ENCODE assay signal across 8 cellular contexts in the genomic region with DNA sequence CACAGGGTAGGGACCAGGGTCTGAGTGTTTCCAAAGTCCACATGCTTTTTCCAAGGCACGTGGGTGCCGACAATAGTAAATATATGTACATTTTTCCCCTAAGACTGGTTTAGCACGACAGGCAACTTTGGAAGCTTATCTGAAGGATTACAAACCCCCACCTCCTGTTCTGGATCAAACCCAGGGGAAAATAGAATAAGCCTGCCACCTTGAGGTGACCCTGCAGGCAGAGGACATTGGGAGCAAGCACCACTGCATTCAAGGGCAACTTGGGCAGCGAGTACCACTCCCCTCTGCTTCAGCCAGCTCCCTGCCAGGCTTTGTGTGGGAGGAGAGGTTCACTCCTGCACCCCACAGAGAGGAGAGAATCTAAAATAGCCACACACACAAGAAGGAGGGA. TPM values are rescaled to one million over a fixed set of nuclear protein-coding genes. Genes with fewer than 3 reads are reported as not detected.
DNase-seq lines count a peak whose midpoint lies in the region; ATAC-seq, FAIRE-seq and TF ChIP-seq lines count a peak whose summit lies in the region.

No MANE protein-coding gene starts in this region.

- no peak for TF ChIP-seq CTCF in WTC11 (IDR thresholded peaks at IDR 0.05)
- TF ChIP-seq CTCF in kidney (IDR thresholded peaks at IDR 0.05; ENCODE audit: borderline replicate concordance, extremely low read depth, insufficient read depth), result peak; percentile 35
- peak in 1 of 3 experiments; percentile 28 for TF ChIP-seq CTCF in esophagus muscularis mucosa (IDR thresholded peaks at IDR 0.05)
- no peak for TF ChIP-seq CTCF in ovary (IDR thresholded peaks at IDR 0.05)
- TF ChIP-seq CTCF in gastroesophageal sphincter (IDR thresholded peaks at IDR 0.05), result peak in 1 of 4 experiments; percentile 45

- H3K27ac ChIP-seq in kidney (ENCODE audit: low read depth in 2 of 2, low read length in 2 of 2), result no peak overlapping the region
- no peak overlapping the region for H3K27ac ChIP-seq in esophagus muscularis mucosa (replicated peaks in 1 of 4)
- H3K27ac ChIP-seq in ovary, result no peak overlapping the region
- no peak overlapping the region for H3K27ac ChIP-seq in gastroesophageal sphincter

- DNase-seq in G401 (ENCODE audit: low spot score), result peak; percentile 63
- DNase-seq in NCI-H1092 (lab: John Stamatoyannopoulos, UW), result peak; percentile 9
- peak; percentile 48 for DNase-seq in WTC11 (ENCODE audit: low spot score)
- no peak for DNase-seq in kidney
- no peak for DNase-seq in esophagus muscularis mucosa (ENCODE audit: extremely low spot score)
- no peak for DNase-seq in ovary
- no peak for DNase-seq in GOT3 (lab: John Stamatoyannopoulos, UW)

- no peaks in the 10 kb centered on the region for H3K27me3 ChIP-seq in esophagus muscularis mucosa
- no peaks in the 10 kb centered on the region for H3K27me3 ChIP-seq in ovary
- H3K27me3 ChIP-seq in gastroesophageal sphincter, result no peaks in the 10 kb centered on the region

- no peaks in the 10 kb centered on the region for H3K4me1 ChIP-seq in kidney (ENCODE audit: control insufficient read depth in 1 of 2, insufficient read depth in 1 of 2, low read depth in 1 of 2, low read length in 2 of 2)
- H3K4me1 ChIP-seq in esophagus muscularis mucosa, result peaks cover 0 to 30% (median 0%) of the 10 kb centered on the region in 4 donors
- H3K4me1 ChIP-seq in ovary (ENCODE audit: insufficient read depth), result no peaks in the 10 kb centered on the region
- H3K4me1 ChIP-seq in gastroesophageal sphincter, result peaks cover 0 to 13% (median 0%) of the 10 kb centered on the region in 3 donors

- TF ChIP-seq POLR2A in esophagus muscularis mucosa (IDR thresholded peaks at IDR 0.05; ENCODE audit: low read depth) (no peak), ovary (IDR thresholded peaks at IDR 0.05) (no peak), gastroesophageal sphincter (IDR thresholded peaks at IDR 0.05) (no peak)

- no peak overlapping the region for H3K27ac Mint-ChIP-seq in WTC11

- H3K9ac ChIP-seq in kidney (ENCODE audit: low read length in 2 of 2), result no peak overlapping the region

- FAIRE-seq in kidney (lab: Jason Lieb, UNC), result no peak

- no peaks in the 10 kb centered on the region for H3K27me3 Mint-ChIP-seq in WTC11 (ENCODE audit: low read depth)

- H3K36me3 Mint-ChIP-seq in WTC11, result no peaks in the 10 kb centered on the region

- in situ Hi-C loops in G401 (cut with HindIII; ENCODE audit: low sequenced_read_pairs), result no loop called here

- H3K4me3 ChIP-seq in kidney (ENCODE audit: low read length in 2 of 2) (no peak overlapping the region), esophagus muscularis mucosa (no peak overlapping the region), ovary (no peak overlapping the region), gastroesophageal sphincter (no peak overlapping the region)

- ATAC-seq in WTC11 (peak; percentile 94), gastroesophageal sphincter (no peak)

- intact Hi-C loops in kidney (cut with DNase I) (no loop called here), esophagus muscularis mucosa (cut with DNase I) (no loop called here), ovary (cut with DNase I) (no loop called here)

- 64% methylated on average over 4 of the region's 4 CpGs for WGBS in esophagus muscularis mucosa
- 14 to 25% (median 18%) methylated on average over 4 of the region's 4 CpGs for WGBS in ovary, 3 donors
- 39 to 78% methylated on average over 3 of the region's 4 CpGs for WGBS in gastroesophageal sphincter (ENCODE audit: low coverage in 1 of 2), 2 donors

- H3K4me1 Mint-ChIP-seq in WTC11, result 0 out of 2 replicates have a peak, but pooled peaks cover 3% of the 10 kb centered on the region

- H3K9me3 ChIP-seq in kidney (ENCODE audit: control insufficient read depth in 1 of 2, low read length in 2 of 2) (no peaks in the 10 kb centered on the region), esophagus muscularis mucosa (no peaks in the 10 kb centered on the region), ovary (no peaks in the 10 kb centered on the region), gastroesophageal sphincter (no peaks in the 10 kb centered on the region)

- POLR2A ChIA-PET in WTC11 (lab: Charles Lee), result no interaction called here

- CTCF ChIA-PET in WTC11 (lab: Charles Lee), result interaction anchor here (0.6 to 3.5 kb wide), 23 partner anchors 9 to 385 kb away, joined by 3 to 22 read pairs (median 6); partner anchors contain the start of gene MGLL

- H3K36me3 ChIP-seq in kidney (ENCODE audit: control insufficient read depth in 1 of 2, insufficient read depth in 2 of 2, low read length in 2 of 2), result no peaks in the 10 kb centered on the region
- no peaks in the 10 kb centered on the region for H3K36me3 ChIP-seq in esophagus muscularis mucosa
- H3K36me3 ChIP-seq in ovary, result no peaks in the 10 kb centered on the region
- H3K36me3 ChIP-seq in gastroesophageal sphincter, result no peaks in the 10 kb centered on the region

- TF ChIP-seq EP300 in esophagus muscularis mucosa (IDR thresholded peaks at IDR 0.05) (no peak), ovary (IDR thresholded peaks at IDR 0.05) (no peak), gastroesophageal sphincter (IDR thresholded peaks at IDR 0.05) (no peak)

- no peak overlapping the region for H3K4me3 Mint-ChIP-seq in WTC11

- no peaks in the 10 kb centered on the region for H3K9me3 Mint-ChIP-seq in WTC11

TF ChIP-seq in WTC11, 78 proteins besides CTCF, POLR2A, EP300 and RAD21 (continues in another document):
- TF ChIP-seq KAT7 (CRISPR knock-in tag; IDR thresholded peaks at IDR 0.05; ENCODE audit: borderline replicate concordance) (no peak), TCF7 (CRISPR knock-in tag; IDR thresholded peaks at IDR 0.05; ENCODE audit: low read depth) (no peak), ZNF138 (CRISPR knock-in tag; conservative IDR thresholded peaks at IDR 0.05) (no peak), TEAD4 (CRISPR knock-in tag; IDR thresholded peaks at IDR 0.05) (no peak), PREB (CRISPR knock-in tag; IDR thresholded peaks at IDR 0.05; ENCODE audit: borderline replicate concordance) (no peak)
- TF ChIP-seq, protein P1, sequence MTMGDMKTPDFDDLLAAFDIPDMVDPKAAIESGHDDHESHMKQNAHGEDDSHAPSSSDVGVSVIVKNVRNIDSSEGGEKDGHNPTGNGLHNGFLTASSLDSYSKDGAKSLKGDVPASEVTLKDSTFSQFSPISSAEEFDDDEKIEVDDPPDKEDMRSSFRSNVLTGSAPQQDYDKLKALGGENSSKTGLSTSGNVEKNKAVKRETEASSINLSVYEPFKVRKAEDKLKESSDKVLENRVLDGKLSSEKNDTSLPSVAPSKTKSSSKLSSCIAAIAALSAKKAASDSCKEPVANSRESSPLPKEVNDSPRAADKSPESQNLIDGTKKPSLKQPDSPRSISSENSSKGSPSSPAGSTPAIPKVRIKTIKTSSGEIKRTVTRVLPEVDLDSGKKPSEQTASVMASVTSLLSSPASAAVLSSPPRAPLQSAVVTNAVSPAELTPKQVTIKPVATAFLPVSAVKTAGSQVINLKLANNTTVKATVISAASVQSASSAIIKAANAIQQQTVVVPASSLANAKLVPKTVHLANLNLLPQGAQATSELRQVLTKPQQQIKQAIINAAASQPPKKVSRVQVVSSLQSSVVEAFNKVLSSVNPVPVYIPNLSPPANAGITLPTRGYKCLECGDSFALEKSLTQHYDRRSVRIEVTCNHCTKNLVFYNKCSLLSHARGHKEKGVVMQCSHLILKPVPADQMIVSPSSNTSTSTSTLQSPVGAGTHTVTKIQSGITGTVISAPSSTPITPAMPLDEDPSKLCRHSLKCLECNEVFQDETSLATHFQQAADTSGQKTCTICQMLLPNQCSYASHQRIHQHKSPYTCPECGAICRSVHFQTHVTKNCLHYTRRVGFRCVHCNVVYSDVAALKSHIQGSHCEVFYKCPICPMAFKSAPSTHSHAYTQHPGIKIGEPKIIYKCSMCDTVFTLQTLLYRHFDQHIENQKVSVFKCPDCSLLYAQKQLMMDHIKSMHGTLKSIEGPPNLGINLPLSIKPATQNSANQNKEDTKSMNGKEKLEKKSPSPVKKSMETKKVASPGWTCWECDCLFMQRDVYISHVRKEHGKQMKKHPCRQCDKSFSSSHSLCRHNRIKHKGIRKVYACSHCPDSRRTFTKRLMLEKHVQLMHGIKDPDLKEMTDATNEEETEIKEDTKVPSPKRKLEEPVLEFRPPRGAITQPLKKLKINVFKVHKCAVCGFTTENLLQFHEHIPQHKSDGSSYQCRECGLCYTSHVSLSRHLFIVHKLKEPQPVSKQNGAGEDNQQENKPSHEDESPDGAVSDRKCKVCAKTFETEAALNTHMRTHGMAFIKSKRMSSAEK (CRISPR knock-in tag; IDR thresholded peaks at IDR 0.05; ENCODE audit: borderline replicate concordance), result no peak
- TF ChIP-seq, protein P2, sequence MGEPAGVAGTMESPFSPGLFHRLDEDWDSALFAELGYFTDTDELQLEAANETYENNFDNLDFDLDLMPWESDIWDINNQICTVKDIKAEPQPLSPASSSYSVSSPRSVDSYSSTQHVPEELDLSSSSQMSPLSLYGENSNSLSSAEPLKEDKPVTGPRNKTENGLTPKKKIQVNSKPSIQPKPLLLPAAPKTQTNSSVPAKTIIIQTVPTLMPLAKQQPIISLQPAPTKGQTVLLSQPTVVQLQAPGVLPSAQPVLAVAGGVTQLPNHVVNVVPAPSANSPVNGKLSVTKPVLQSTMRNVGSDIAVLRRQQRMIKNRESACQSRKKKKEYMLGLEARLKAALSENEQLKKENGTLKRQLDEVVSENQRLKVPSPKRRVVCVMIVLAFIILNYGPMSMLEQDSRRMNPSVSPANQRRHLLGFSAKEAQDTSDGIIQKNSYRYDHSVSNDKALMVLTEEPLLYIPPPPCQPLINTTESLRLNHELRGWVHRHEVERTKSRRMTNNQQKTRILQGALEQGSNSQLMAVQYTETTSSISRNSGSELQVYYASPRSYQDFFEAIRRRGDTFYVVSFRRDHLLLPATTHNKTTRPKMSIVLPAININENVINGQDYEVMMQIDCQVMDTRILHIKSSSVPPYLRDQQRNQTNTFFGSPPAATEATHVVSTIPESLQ (CRISPR knock-in tag; IDR thresholded peaks at IDR 0.05), result no peak

RNA-seq across cellular contexts. Expression of gene KBTBD12, which starts 44.8 kb away (rescaled TPM):
- total RNA-seq in G401 (2014; rRNA removed; shearing (Covaris generic)), result not detected in 2 replicates
- total RNA-seq in WTC11 (2021), result 0.22 to 0.66 TPM (median 0.30 TPM) in 3 replicates
- total RNA-seq in kidney, result 1.4 TPM
- polyA plus RNA-seq in kidney (ENCODE audit: insufficient read depth, low read depth, low replicate concordance), result 1.6 TPM
- total RNA-seq in esophagus muscularis mucosa, result 1 to 10 TPM; 3.8 to 6.0 (median 4.7) TPM
- 1 to 10 TPM in 1 of 7 donors, under 1 TPM in 4, not detected in 2; 0.20 to 1.1 (median 0.42) TPM for total RNA-seq in ovary
- polyA plus RNA-seq in ovary, result under 1 TPM; 0.12 to 0.87 TPM
- 10 to 100 TPM in 1 of 4 donors, 1 to 10 TPM in 3; 2.2 to 11.2 (median 5.8) TPM for total RNA-seq in gastroesophageal sphincter

Comparison
In these comparisons a context has a peak if more than half of its experiments do, and no peak if none do; other contexts are left out.
1. DNase-seq: peak in G401 (single experiment), NCI-H1092 (single experiment) and WTC11 (single experiment); none in kidney (single experiment), esophagus muscularis mucosa (single experiment), ovary (0 of 5) and GOT3 (single experiment).